ENCODE assay signal across 5 cellular contexts in the genomic region with DNA sequence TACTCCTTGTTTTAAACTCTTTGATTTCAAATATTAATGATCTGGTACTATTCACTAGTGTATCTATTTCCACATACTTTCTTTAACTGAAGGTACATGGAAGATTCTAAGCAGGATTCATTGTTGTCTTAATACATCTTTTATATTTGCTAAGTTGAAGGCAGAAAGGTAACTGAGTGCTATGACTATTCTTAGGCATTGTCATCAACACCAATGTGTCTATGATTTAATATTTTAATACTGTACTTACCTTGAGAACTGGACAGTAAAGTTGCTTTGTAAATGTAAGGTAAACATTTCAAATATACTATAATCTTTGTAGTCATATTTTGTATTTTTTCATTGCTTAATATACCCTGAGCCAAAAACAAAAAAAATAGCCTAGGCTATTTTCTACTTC.
"Had no signal": no experiment of that assay in that cellular context is flagged by ENCODE, and none has a peak within 500 bp of the region (broad histone marks: within the 10 kb centered on the region; RNA-seq: fewer than 3 reads in every experiment).

No MANE protein-coding gene starts in this region.

- H3K27ac ChIP-seq: HL-60 had no signal

- H3K4me3 ChIP-seq: K562 had no signal

- ATAC-seq: HepG2, K562 had no signal

- DNase-seq: IMR-90, KBM-7 had no signal
